8 cellular contexts compared by ENCODE assay signal in the genomic region with DNA sequence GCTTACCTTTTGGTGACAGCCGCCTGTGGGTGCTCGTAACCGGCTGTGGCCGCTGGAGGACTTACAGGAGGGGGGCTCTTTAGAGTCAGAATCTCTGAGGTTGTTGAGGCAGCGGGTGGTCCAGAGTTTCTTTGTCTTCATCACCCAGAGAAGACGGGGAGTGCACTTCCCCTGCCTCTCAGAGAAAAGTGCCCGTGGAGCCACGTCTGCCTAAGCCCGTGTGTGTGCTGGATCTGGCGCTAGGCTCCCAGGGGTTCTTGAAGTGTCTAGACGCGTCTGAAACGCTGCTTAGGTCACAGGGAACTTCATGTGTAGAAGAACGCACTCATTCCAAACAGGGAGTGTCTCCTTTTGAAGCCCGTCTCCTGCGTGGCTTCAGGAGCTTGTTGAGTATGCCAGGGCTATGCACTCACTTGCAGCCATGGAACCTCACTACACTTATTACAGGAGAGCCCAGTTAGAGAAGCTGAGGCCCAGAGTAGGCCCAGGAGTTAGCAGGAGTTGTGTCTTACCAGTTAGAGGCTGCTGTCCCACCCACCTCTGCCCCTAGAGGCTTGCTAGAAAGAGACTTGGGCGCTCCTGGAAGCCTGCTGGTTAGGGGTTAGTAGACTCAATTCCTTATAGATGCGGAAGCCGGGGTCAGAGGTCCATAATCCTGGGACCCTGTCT. TPM values are rescaled to one million over a fixed set of nuclear protein-coding genes. Genes with fewer than 3 reads are reported as not detected.
DNase-seq lines count a peak whose midpoint lies in the region; ATAC-seq, FAIRE-seq and TF ChIP-seq lines count a peak whose summit lies in the region.

No MANE protein-coding gene starts in this region.

- H3K27ac Mint-ChIP-seq in T-helper 17 cell = peak overlapping the region; percentile 86

- TF ChIP-seq POLR2A in gastroesophageal sphincter (IDR thresholded peaks at IDR 0.05) = no peak

- peaks cover 9% of the 10 kb centered on the region for H3K27me3 ChIP-seq in gastroesophageal sphincter
- H3K27me3 ChIP-seq in small intestine (ENCODE audit: control insufficient read depth in 2 of 2, insufficient read depth in 2 of 2, low read length in 2 of 2) = no peaks in the 10 kb centered on the region

- no peak for TF ChIP-seq CTCF in gastroesophageal sphincter (IDR thresholded peaks at IDR 0.05)

- TF ChIP-seq EP300 in gastroesophageal sphincter (IDR thresholded peaks at IDR 0.05) = no peak

- FAIRE-seq in small intestine (lab: Jason Lieb, UNC) = no peak

- ATAC-seq in T-helper 17 cell = no peak
- ATAC-seq in gastroesophageal sphincter = no peak
- no peak for ATAC-seq in HG03432 (IDR thresholded peaks at IDR 0.05; ENCODE audit: unreplicated experiment)

- peaks cover 42% of the 10 kb centered on the region for H3K4me1 Mint-ChIP-seq in T-helper 17 cell

- H3K9me3 ChIP-seq in T-helper 17 cell (ENCODE audit: control insufficient read depth, low read length, poor library complexity, severe bottlenecking) = no peaks in the 10 kb centered on the region
- no peaks in the 10 kb centered on the region for H3K9me3 ChIP-seq in gastroesophageal sphincter
- no peaks in the 10 kb centered on the region for H3K9me3 ChIP-seq in small intestine (ENCODE audit: control insufficient read depth, low read depth)

- 10 to 40% methylated on average over 1 to 2 of the region's 19 CpGs for WGBS in gastroesophageal sphincter (ENCODE audit: low coverage in 1 of 2), 2 donors
- 12 to 27% (median 26%) methylated on average over 19 of the region's 19 CpGs for WGBS in small intestine, 3 donors

- H3K4me3 ChIP-seq in gastroesophageal sphincter (peak overlapping the region; percentile 75 to 84), small intestine (ENCODE audit: low read depth in 1 of 2, low read length in 2 of 2) (peak overlapping the region; percentile 86 to 91)

- H3K27ac ChIP-seq in gastroesophageal sphincter (peak overlapping the region; percentile 84 to 99 (median 98)), small intestine (ENCODE audit: low read depth in 1 of 2, low read length in 1 of 2) (no peak overlapping the region)

- no peaks in the 10 kb centered on the region for H3K27me3 Mint-ChIP-seq in T-helper 17 cell

- H3K4me1 ChIP-seq in gastroesophageal sphincter (peaks cover 0 to 46% (median 13%) of the 10 kb centered on the region in 3 donors), small intestine (ENCODE audit: control insufficient read depth in 2 of 2, insufficient read depth in 1 of 2, low read depth in 1 of 2, low read length in 1 of 2) (peaks cover 3 to 10% of the 10 kb centered on the region in 2 donors)

- peaks cover 0 to 43% of the 10 kb centered on the region in 2 donors for H3K36me3 ChIP-seq in gastroesophageal sphincter
- peaks cover 0 to 19% of the 10 kb centered on the region in 2 donors for H3K36me3 ChIP-seq in small intestine (ENCODE audit: control insufficient read depth in 2 of 2, insufficient read depth in 2 of 2, low read length in 2 of 2)

- peak overlapping the region; percentile 87 for H3K4me3 Mint-ChIP-seq in T-helper 17 cell

- H3K36me3 Mint-ChIP-seq in T-helper 17 cell (ENCODE audit: low read depth) = peaks cover 2% of the 10 kb centered on the region

- DNase-seq in NCI-H146 (lab: John Stamatoyannopoulos, UW) (peak; percentile 48), NCI-H146 treated with DMSO at 0.1 percent for 48 hours (lab: John Stamatoyannopoulos, UW; ENCODE audit: unreplicated experiment) (no peak), T-helper 17 cell (no peak), small intestine (peak; percentile 31), NCI-H774 (lab: John Stamatoyannopoulos, UW) (no peak)
- DNase-seq in activated CD8-positive, alpha-beta memory T cell treated with anti-CD3 and anti-CD28 coated beads, Interleukin-2, amount 50 U/mL, for 48 hours = no peak

RNA-seq across cellular contexts. Expression of gene LSM14B, which starts 1.3 kb away (rescaled TPM):
- total RNA-seq in T-helper 17 cell = 10 to 100 TPM; 32.3 to 34.1 TPM
- total RNA-seq in gastroesophageal sphincter = 10 to 100 TPM; 23.6 to 38.4 (median 35.3) TPM
- polyA plus RNA-seq in small intestine = 10 to 100 TPM; 11.9 to 23.3 (median 13.0) TPM

RNA-seq across cellular contexts. Expression of gene PSMA7, which starts 19.6 kb away (rescaled TPM):
- total RNA-seq in T-helper 17 cell = 100 to 1,000 TPM; 144 to 158 TPM
- 100 to 1,000 TPM; 253 to 352 (median 303) TPM for total RNA-seq in gastroesophageal sphincter
- polyA plus RNA-seq in small intestine = 100 to 1,000 TPM; 307 to 378 (median 313) TPM

RNA-seq across cellular contexts. Expression of gene SS18L1, which starts 20.0 kb away (rescaled TPM):
- total RNA-seq in T-helper 17 cell (10 to 100 TPM; 13.1 to 16.0 TPM), gastroesophageal sphincter (10 to 100 TPM in 2 of 4 donors, 1 to 10 TPM in 2; 6.8 to 12.3 (median 11.1) TPM)
- polyA plus RNA-seq in small intestine = 10 to 100 TPM in 1 of 3 donors, 1 to 10 TPM in 2; 7.5 to 13.0 (median 9.7) TPM

RNA-seq across cellular contexts. Expression of gene TAF4, which starts 57.9 kb away (rescaled TPM):
- total RNA-seq in T-helper 17 cell = 10 to 100 TPM; 17.8 to 19.5 TPM
- 10 to 100 TPM in 3 of 4 donors, 1 to 10 TPM in 1; 7.6 to 19.9 (median 15.5) TPM for total RNA-seq in gastroesophageal sphincter
- polyA plus RNA-seq in small intestine = 1 to 10 TPM; 4.6 to 8.0 (median 7.8) TPM

RNA-seq across cellular contexts. Expression of gene MTG2, which starts 59.2 kb away (rescaled TPM):
- total RNA-seq in T-helper 17 cell (10 to 100 TPM; 13.8 to 14.3 TPM), gastroesophageal sphincter (10 to 100 TPM; 23.7 to 31.3 (median 30.2) TPM)
- polyA plus RNA-seq in small intestine = 10 to 100 TPM; 24.9 to 39.4 (median 34.4) TPM

Comparison
In these comparisons a context has a peak if more than half of its experiments do, and no peak if none do; other contexts are left out.
1. DNase-seq: peak in NCI-H146 (single experiment) and small intestine (single experiment); none in NCI-H146 treated with DMSO at 0.1 percent for 48 hours (single experiment), T-helper 17 cell (0 of 3), NCI-H774 (single experiment) and activated CD8-positive, alpha-beta memory T cell treated with anti-CD3 and anti-CD28 coated beads, Interleukin-2, amount 50 U/mL, for 48 hours (single experiment).
2. H3K27ac ChIP-seq: peak in gastroesophageal sphincter (4 of 4); none in small intestine (0 of 2).